11 cellular contexts compared by ENCODE assay signal in genomic region chr7:2803342-2803692, GRCh38. TPM values are rescaled to one million over a fixed set of nuclear protein-coding genes. Genes with fewer than 3 reads are reported as not detected.
A peak's percentile ranks its signal among the peaks of the same experiment; 100 is the strongest.
DNase-seq lines count a peak whose midpoint lies in the region; ATAC-seq and TF ChIP-seq lines count a peak whose summit lies in the region.
"Had no signal": no experiment of that assay in that cellular context is flagged by ENCODE, and none has a peak within 500 bp of the region (broad histone marks: within the 10 kb centered on the region; RNA-seq: fewer than 3 reads in every experiment).

No MANE protein-coding gene starts in this region.

- H3K36me3 Mint-ChIP-seq in WTC11: no peaks in the 10 kb centered on the region

- WGBS in testis, 2 donors: 80 to 83% methylated on average over 2 of the region's 2 CpGs

- CTCF ChIA-PET in HEK293 (lab: Yijun Ruan, JAX): interaction anchor here (1.1 to 1.6 kb wide), 2 partner anchors 61 to 94 kb away, joined by 5 to 6 read pairs; no protein-coding TSS in a partner anchor
- CTCF ChIA-PET in WTC11 (lab: Charles Lee): interaction anchor here (0.6 to 1.9 kb wide), 5 partner anchors 10 to 43 kb away, joined by 3 to 9 read pairs (median 4); no protein-coding TSS in a partner anchor

- H3K4me3 Mint-ChIP-seq in WTC11: peak overlapping the region; percentile 47
- H3K4me3 Mint-ChIP-seq: activated CD8-positive, alpha-beta T cell treated with anti-CD3 and anti-CD28 coated beads, Interleukin-2, amount 10 ng/mL, durations not matched to agents 7 days and 5 days; activated naive CD8-positive, alpha-beta T cell had no signal

- POLR2A ChIA-PET in HEK293 (lab: Yijun Ruan, JAX) (no interaction called here), WTC11 (lab: Charles Lee) (interaction anchor here (0.6 kb wide), 1 partner anchor 417 kb away, joined by 3 read pairs; no protein-coding TSS in a partner anchor)

- no peaks in the 10 kb centered on the region for H3K27me3 Mint-ChIP-seq in WTC11 (ENCODE audit: low read depth)
- H3K27me3 Mint-ChIP-seq: activated naive CD8-positive, alpha-beta T cell had no signal

- no peak; the same call in none of the 2 replicates for ATAC-seq in WTC11
- ATAC-seq in GM21723 (IDR thresholded peaks at IDR 0.05; ENCODE audit: unreplicated experiment): no peak
- ATAC-seq: activated CD8-positive, alpha-beta T cell treated with anti-CD3 and anti-CD28 coated beads, Interleukin-2, amount 10 ng/mL, durations not matched to agents 7 days and 5 days; GM12878 had no signal

- peak overlapping the region; percentile 52 for H3K9ac ChIP-seq in iPS-20b (ENCODE audit: low read depth, low read length)

- TF ChIP-seq POLR2A in testis (IDR thresholded peaks at IDR 0.05) (no peak), uterus (IDR thresholded peaks at IDR 0.05) (no peak)

- peak overlapping the region; percentile 97 for H3K27ac Mint-ChIP-seq in WTC11
- H3K27ac Mint-ChIP-seq: activated CD8-positive, alpha-beta T cell treated with anti-CD3 and anti-CD28 coated beads, Interleukin-2, amount 10 ng/mL, durations not matched to agents 7 days and 5 days; activated naive CD8-positive, alpha-beta T cell had no signal

- H3K9me3 ChIP-seq in HEK293 (ENCODE audit: control insufficient read depth, insufficient read depth, low read depth, low read length) (no peaks in the 10 kb centered on the region), iPS-20b (ENCODE audit: insufficient read depth, low read depth, low read length) (no peaks in the 10 kb centered on the region), testis (no peaks in the 10 kb centered on the region), uterus (no peaks in the 10 kb centered on the region)

- H3K27ac ChIP-seq in HEK293 (ENCODE audit: extremely low read depth, low read depth, low read length): peak overlapping the region; percentile 40; the same call in 1 of the 2 replicates
- no peak overlapping the region for H3K27ac ChIP-seq in iPS-20b (ENCODE audit: low read length)
- peak overlapping the region; percentile 2 to 62 for H3K27ac ChIP-seq in testis
- H3K27ac ChIP-seq in uterus: peak overlapping the region in 1 of 2 donors; percentile 25

- no peaks in the 10 kb centered on the region for H3K27me3 ChIP-seq in iPS-20b (ENCODE audit: insufficient read depth, low read length)
- H3K27me3 ChIP-seq in testis: no peaks in the 10 kb centered on the region
- no peaks in the 10 kb centered on the region for H3K27me3 ChIP-seq in uterus

- H3K4me3 ChIP-seq in HEK293 (ENCODE audit: low read depth, low read length) (no peak overlapping the region), iPS-20b (ENCODE audit: low read length) (peak overlapping the region; percentile 18; the same call in 1 of the 2 replicates), testis (no peak overlapping the region), uterus (no peak overlapping the region)
- H3K4me3 ChIP-seq: GM12878 had no signal

- no peaks in the 10 kb centered on the region for H3K36me3 ChIP-seq in HEK293 (ENCODE audit: control insufficient read depth in 2 of 2, insufficient read depth in 1 of 2, low read length in 2 of 2)
- no peaks in the 10 kb centered on the region for H3K36me3 ChIP-seq in iPS-20b (ENCODE audit: insufficient read depth, low read depth, low read length)
- H3K36me3 ChIP-seq in testis (ENCODE audit: low read depth, missing control alignments): no peaks in the 10 kb centered on the region
- no peaks in the 10 kb centered on the region for H3K36me3 ChIP-seq in uterus

- intact Hi-C loops in testis (cut with DNase I; ENCODE audit: low total_unique reads): no loop called here
- intact Hi-C loops in uterus (cut with DNase I; ENCODE audit: low total_unique reads): no loop called here

- no peak for DNase-seq in WTC11 (ENCODE audit: low spot score)
- no peak for DNase-seq in testis
- no peak for DNase-seq in uterus
- DNase-seq in AML-193 (lab: John Stamatoyannopoulos, UW): no peak
- DNase-seq: activated CD8-positive, alpha-beta T cell treated with anti-CD3 and anti-CD28 coated beads, Interleukin-2, amount 10 ng/mL, durations not matched to agents 7 days and 5 days; NCI-H1436 had no signal

- H3K4me1 Mint-ChIP-seq in WTC11: peaks cover 91% of the 10 kb centered on the region

- H3K4me1 ChIP-seq in HEK293 (ENCODE audit: control insufficient read depth, insufficient read depth, low read length): peaks cover 26% of the 10 kb centered on the region
- H3K4me1 ChIP-seq in iPS-20b (ENCODE audit: insufficient read depth, low read length): peaks cover 46% of the 10 kb centered on the region
- H3K4me1 ChIP-seq in testis: peaks cover 49% of the 10 kb centered on the region
- peaks cover 0 to 3% of the 10 kb centered on the region in 2 donors for H3K4me1 ChIP-seq in uterus

- no peaks in the 10 kb centered on the region for H3K9me3 Mint-ChIP-seq in WTC11

- no peak for TF ChIP-seq CTCF in HEK293 (tag by site-specific recombination; IDR thresholded peaks at IDR 0.05)
- no peak for TF ChIP-seq CTCF in WTC11 (IDR thresholded peaks at IDR 0.05)
- no peak for TF ChIP-seq CTCF in testis (IDR thresholded peaks at IDR 0.05)
- no peak for TF ChIP-seq CTCF in uterus (IDR thresholded peaks at IDR 0.05)

TF ChIP-seq in HEK293, 187 proteins besides CTCF, POLR2A, EP300 and RAD21 (continues in another document):
- no peak for TF ChIP-seq ZNF660 (tag by site-specific recombination; IDR thresholded peaks at IDR 0.05)
- TF ChIP-seq REPIN1 (tag by site-specific recombination; IDR thresholded peaks at IDR 0.05; ENCODE audit: low read depth): no peak
- no peak for TF ChIP-seq ZNF776 (tag by site-specific recombination; IDR thresholded peaks at IDR 0.05; ENCODE audit: borderline replicate concordance)
- no peak for TF ChIP-seq ZNF140 (tag by site-specific recombination; IDR thresholded peaks at IDR 0.05)
- TF ChIP-seq, protein P1, sequence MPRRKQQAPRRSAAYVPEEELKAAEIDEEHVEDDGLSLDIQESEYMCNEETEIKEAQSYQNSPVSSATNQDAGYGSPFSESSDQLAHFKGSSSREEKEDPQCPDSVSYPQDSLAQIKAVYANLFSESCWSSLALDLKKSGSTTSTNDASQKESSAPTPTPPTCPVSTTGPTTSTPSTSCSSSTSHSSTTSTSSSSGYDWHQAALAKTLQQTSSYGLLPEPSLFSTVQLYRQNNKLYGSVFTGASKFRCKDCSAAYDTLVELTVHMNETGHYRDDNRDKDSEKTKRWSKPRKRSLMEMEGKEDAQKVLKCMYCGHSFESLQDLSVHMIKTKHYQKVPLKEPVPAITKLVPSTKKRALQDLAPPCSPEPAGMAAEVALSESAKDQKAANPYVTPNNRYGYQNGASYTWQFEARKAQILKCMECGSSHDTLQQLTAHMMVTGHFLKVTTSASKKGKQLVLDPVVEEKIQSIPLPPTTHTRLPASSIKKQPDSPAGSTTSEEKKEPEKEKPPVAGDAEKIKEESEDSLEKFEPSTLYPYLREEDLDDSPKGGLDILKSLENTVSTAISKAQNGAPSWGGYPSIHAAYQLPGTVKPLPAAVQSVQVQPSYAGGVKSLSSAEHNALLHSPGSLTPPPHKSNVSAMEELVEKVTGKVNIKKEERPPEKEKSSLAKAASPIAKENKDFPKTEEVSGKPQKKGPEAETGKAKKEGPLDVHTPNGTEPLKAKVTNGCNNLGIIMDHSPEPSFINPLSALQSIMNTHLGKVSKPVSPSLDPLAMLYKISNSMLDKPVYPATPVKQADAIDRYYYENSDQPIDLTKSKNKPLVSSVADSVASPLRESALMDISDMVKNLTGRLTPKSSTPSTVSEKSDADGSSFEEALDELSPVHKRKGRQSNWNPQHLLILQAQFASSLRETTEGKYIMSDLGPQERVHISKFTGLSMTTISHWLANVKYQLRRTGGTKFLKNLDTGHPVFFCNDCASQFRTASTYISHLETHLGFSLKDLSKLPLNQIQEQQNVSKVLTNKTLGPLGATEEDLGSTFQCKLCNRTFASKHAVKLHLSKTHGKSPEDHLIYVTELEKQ (tag by site-specific recombination; IDR thresholded peaks at IDR 0.05; ENCODE audit: borderline replicate concordance): no peak

TF ChIP-seq in WTC11, 78 proteins besides CTCF, POLR2A, EP300 and RAD21:
- no peak for TF ChIP-seq TEAD4 (CRISPR knock-in tag; IDR thresholded peaks at IDR 0.05)
- TF ChIP-seq FOXP1 (CRISPR knock-in tag; IDR thresholded peaks at IDR 0.05; ENCODE audit: borderline replicate concordance): no peak
- peak; percentile 59 for TF ChIP-seq PRDM15 (CRISPR knock-in tag; IDR thresholded peaks at IDR 0.05)
- no peak for TF ChIP-seq ZNF219 (CRISPR knock-in tag; IDR thresholded peaks at IDR 0.05; ENCODE audit: borderline replicate concordance)

RNA-seq across cellular contexts. Expression of gene GNA12, which starts 40.8 kb away (rescaled TPM):
- total RNA-seq in WTC11 (2021) (89.2 to 99.6 TPM (median 90.3 TPM) in 3 replicates), testis (10 to 100 TPM; 50.0 to 69.6 TPM), uterus (100 to 1,000 TPM in 1 of 4 donors, 10 to 100 TPM in 3; 20.5 to 109 (median 50.3) TPM)
- polyA plus RNA-seq in testis (ENCODE audit: insufficient read depth, low read depth, low replicate concordance): 53.2 TPM
